ENCODE assay signal across 9 cellular contexts in genomic region chr2:216923706-216924105, GRCh38.
"Had no signal": no experiment of that assay in that cellular context is flagged by ENCODE, and none has a peak within 500 bp of the region (broad histone marks: within the 10 kb centered on the region; RNA-seq: fewer than 3 reads in every experiment).

No MANE protein-coding gene starts in this region.

- H3K4me3 ChIP-seq: K562 had no signal

- H3K4me3 Mint-ChIP-seq: IgD-negative memory B cell had no signal

- DNase-seq: IMR-90, KBM-7, KG1 had no signal

- H3K36me3 Mint-ChIP-seq: IgD-negative memory B cell had no signal

- H3K27ac ChIP-seq: HL-60, KMS-11 had no signal

- H3K4me2 ChIP-seq: KMS-11 had no signal

- H3K27ac Mint-ChIP-seq: IgD-negative memory B cell had no signal

- FAIRE-seq: HepG2, HTR-8/SVneo, K562 had no signal

- H3K9ac ChIP-seq: KMS-11 had no signal
